In the genomic region with DNA sequence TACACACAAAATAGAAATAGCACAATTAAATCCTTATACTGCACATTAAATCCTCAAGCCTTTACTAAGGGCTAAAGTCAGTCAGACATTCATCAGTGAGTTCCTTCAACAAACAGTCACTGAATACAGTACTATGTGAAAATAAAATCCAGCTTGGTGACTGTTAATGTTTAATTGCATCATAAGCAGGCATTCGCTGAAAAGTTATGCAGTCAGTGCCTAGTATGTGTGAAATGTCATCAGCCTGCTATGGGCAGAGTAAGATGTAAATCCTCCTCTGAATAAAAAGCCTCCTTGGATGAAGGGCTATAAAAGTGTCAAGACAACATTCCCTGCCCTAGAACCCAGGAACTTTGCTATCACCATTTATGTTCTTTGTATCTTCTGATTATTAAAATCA, we compare ENCODE assay signal across 19 cellular contexts.
DNase-seq lines count a peak whose midpoint lies in the region; ATAC-seq and TF ChIP-seq lines count a peak whose summit lies in the region.
"Had no signal": no experiment of that assay in that cellular context is flagged by ENCODE, and none has a peak within 500 bp of the region (broad histone marks: within the 10 kb centered on the region; RNA-seq: fewer than 3 reads in every experiment).

No MANE protein-coding gene starts in this region.

- no peak overlapping the region for H3K27ac ChIP-seq in WERI-Rb-1
- H3K27ac ChIP-seq: BLaER1, esophagus muscularis mucosa had no signal

- in situ Hi-C loops in Caki2 (cut with HindIII; ENCODE audit: low pct_unique_long_range_greater_than_20kb, low sequenced_read_pairs), result no loop called here

- H3K27me3 Mint-ChIP-seq in nephron (ENCODE audit: low read depth), result no peaks in the 10 kb centered on the region

- ATAC-seq in GM21360 (IDR thresholded peaks at IDR 0.05; ENCODE audit: unreplicated experiment) (no peak), HG03139 (IDR thresholded peaks at IDR 0.05; ENCODE audit: unreplicated experiment) (no peak)
- ATAC-seq: mucosa of descending colon; stimulated activated effector memory CD8-positive, alpha-beta T cell treated with anti-CD3 and anti-CD28 coated beads, Interleukin-12 subunit alpha, Interleukin-12 subunit beta, amount 100 ng/mL, for 72 hours had no signal

- no peaks in the 10 kb centered on the region for H3K9me3 ChIP-seq in WERI-Rb-1 (ENCODE audit: severe bottlenecking)
- H3K9me3 ChIP-seq: BLaER1, esophagus muscularis mucosa, mucosa of descending colon had no signal

- H3K4me3 ChIP-seq in epithelial cell of proximal tubule (ENCODE audit: low read depth, low read length), result no peak overlapping the region
- H3K4me3 ChIP-seq in WERI-Rb-1 (ENCODE audit: low read depth, low read length), result no peak overlapping the region
- H3K4me3 ChIP-seq: BLaER1, esophagus muscularis mucosa, mucosa of descending colon had no signal

- H3K27ac Mint-ChIP-seq in nephron, result peak overlapping the region; percentile 54 to 76 (median 74)
- H3K27ac Mint-ChIP-seq: stimulated activated effector memory CD8-positive, alpha-beta T cell treated with anti-CD3 and anti-CD28 coated beads, Interleukin-12 subunit alpha, Interleukin-12 subunit beta, amount 100 ng/mL, for 72 hours had no signal

- no peaks in the 10 kb centered on the region for H3K36me3 ChIP-seq in WERI-Rb-1
- H3K36me3 ChIP-seq: BLaER1 had no signal

- H3K36me3 Mint-ChIP-seq in nephron (ENCODE audit: low read depth), result peaks cover 44% of the 10 kb centered on the region
- H3K36me3 Mint-ChIP-seq: stimulated activated effector memory CD8-positive, alpha-beta T cell treated with anti-CD3 and anti-CD28 coated beads, Interleukin-12 subunit alpha, Interleukin-12 subunit beta, amount 100 ng/mL, for 72 hours had no signal

- DNase-seq in Caki2 (ENCODE audit: low read depth) (peak; percentile 76), NCI-H226 (peak; percentile 45), epithelial cell of proximal tubule (ENCODE audit: low read depth) (peak; percentile 65), NCI-H510A treated with DMSO at 0.1 percent for 48 hours (lab: John Stamatoyannopoulos, UW) (no peak), WERI-Rb-1 (no peak)
- DNase-seq: activated CD4-positive, alpha-beta T cell treated with anti-CD3 and anti-CD28 coated beads, Interleukin-2, amount 50 U/mL, for 48 hours; activated effector memory CD4-positive, alpha-beta T cell treated with Interleukin-2 at 50 U/mL for 16 hours; mucosa of descending colon; NCI-H1105 treated with DMSO at 0.1 percent for 48 hours; NCI-H526 treated with DMSO at 0.1 percent for 48 hours; SHP77; stimulated activated CD4-positive, alpha-beta T cell treated with anti-CD3 and anti-CD28 coated beads, Interleukin-2, amount 100 ng/mL, for 48 hours; T1000 had no signal

- no peaks in the 10 kb centered on the region for H3K27me3 ChIP-seq in WERI-Rb-1 (ENCODE audit: insufficient read depth, low read depth, severe bottlenecking)
- H3K27me3 ChIP-seq: BLaER1, esophagus muscularis mucosa had no signal

- TF ChIP-seq CTCF in epithelial cell of proximal tubule (conservative IDR thresholded peaks at IDR 0.05; ENCODE audit: low read depth, low read length), result no peak
- TF ChIP-seq CTCF in nephron (IDR thresholded peaks at IDR 0.05; ENCODE audit: unreplicated experiment in 3 of 3), result no peak
- no peak for TF ChIP-seq CTCF in WERI-Rb-1 (IDR thresholded peaks at IDR 0.05; ENCODE audit: low read depth, low read length)

- H3K4me3 Mint-ChIP-seq in nephron, result no peak overlapping the region
- H3K4me3 Mint-ChIP-seq: stimulated activated effector memory CD8-positive, alpha-beta T cell treated with anti-CD3 and anti-CD28 coated beads, Interleukin-12 subunit alpha, Interleukin-12 subunit beta, amount 100 ng/mL, for 72 hours had no signal

- H3K4me1 Mint-ChIP-seq in nephron, result peaks cover 75% of the 10 kb centered on the region

- no peaks in the 10 kb centered on the region for H3K9me3 Mint-ChIP-seq in nephron
- H3K9me3 Mint-ChIP-seq: stimulated activated effector memory CD8-positive, alpha-beta T cell treated with anti-CD3 and anti-CD28 coated beads, Interleukin-12 subunit alpha, Interleukin-12 subunit beta, amount 100 ng/mL, for 72 hours had no signal

Comparison
In these comparisons a context has a peak if more than half of its experiments do, and no peak if none do; other contexts are left out.
1. DNase-seq: peak in Caki2 (single experiment), NCI-H226 (single experiment) and epithelial cell of proximal tubule (single experiment); none in NCI-H510A treated with DMSO at 0.1 percent for 48 hours (single experiment) and WERI-Rb-1 (single experiment).